In the genomic region with DNA sequence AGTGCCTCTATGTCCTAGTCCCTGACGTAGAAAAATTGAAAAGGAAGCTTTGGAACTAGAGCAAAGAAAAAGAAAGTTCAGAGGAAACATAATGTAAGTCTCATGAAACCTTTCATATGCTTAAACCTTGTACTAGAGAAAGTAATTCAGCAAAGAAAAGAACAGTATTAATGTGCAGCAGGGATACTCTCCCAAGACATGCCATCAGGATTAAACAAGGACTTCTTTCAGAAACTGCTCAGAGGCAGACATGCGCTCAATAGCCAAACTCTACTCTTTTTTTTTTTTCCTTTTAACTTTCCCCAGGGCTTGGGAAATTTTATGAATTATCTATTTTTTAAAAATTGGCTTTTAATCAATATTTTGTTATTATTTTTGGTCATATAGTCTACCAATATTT, we compare ENCODE assay signal across 16 cellular contexts. TPM values are rescaled to one million over a fixed set of nuclear protein-coding genes. Genes with fewer than 3 reads are reported as not detected.
DNase-seq lines count a peak whose midpoint lies in the region; ATAC-seq and TF ChIP-seq lines count a peak whose summit lies in the region.
"Had no signal": no experiment of that assay in that cellular context is flagged by ENCODE, and none has a peak within 500 bp of the region (broad histone marks: within the 10 kb centered on the region; RNA-seq: fewer than 3 reads in every experiment).

No MANE protein-coding gene starts in this region.

- no peak for DNase-seq in PC-3
- DNase-seq in caudate nucleus (lab: John Stamatoyannopoulos, UW) = no peak
- peak; percentile 47 for DNase-seq in globus pallidus (ENCODE audit: low spot score)
- no peak for DNase-seq in psoas muscle
- no peak for DNase-seq in AG08395 (ENCODE audit: low spot score)
- DNase-seq in left lung = no peak
- DNase-seq: GOT3, H9 had no signal

- H3K4me3 ChIP-seq in PC-3 (ENCODE audit: low read length) (no peak overlapping the region), psoas muscle (peak overlapping the region; percentile 8), left lung (no peak overlapping the region)
- H3K4me3 ChIP-seq: BLaER1 treated with 17β-estradiol and CSF1 and Interleukin-3, amounts not matched to agents 10 nM and 100 nM; GM12878 had no signal

- ATAC-seq in PC-3 (no peak), psoas muscle (peak in 2 of 4 donors; percentile 30 to 32), HG03571 (IDR thresholded peaks at IDR 0.05; ENCODE audit: unreplicated experiment) (no peak), GM21737 (IDR thresholded peaks at IDR 0.05; ENCODE audit: unreplicated experiment) (no peak), left lung (no peak)

- TF ChIP-seq CTCF in PC-3 (conservative IDR thresholded peaks at IDR 0.05; ENCODE audit: low read depth, low read length) = no peak
- TF ChIP-seq CTCF in psoas muscle (IDR thresholded peaks at IDR 0.05) = no peak
- no peak for TF ChIP-seq CTCF in left lung (IDR thresholded peaks at IDR 0.05)

- H3F3A ChIP-seq in PC-3 (ENCODE audit: low read length, unreplicated experiment) = no peaks in the 10 kb centered on the region

- no peaks in the 10 kb centered on the region for H3K9me2 ChIP-seq in PC-3 (replicated peaks; ENCODE audit: low read length)

- H3K27me3 ChIP-seq in PC-3 (ENCODE audit: low read length) (no peaks in the 10 kb centered on the region), psoas muscle (ENCODE audit: insufficient read depth in 3 of 3, low read length in 2 of 3) (no peaks in the 10 kb centered on the region), left lung (peaks cover 0 to 15% of the 10 kb centered on the region in 2 donors)
- H3K27me3 ChIP-seq: BLaER1 treated with 17β-estradiol and CSF1 and Interleukin-3, amounts not matched to agents 10 nM and 100 nM had no signal

- no TSS peak for BruUV-seq in PC-3 (replicated peaks; lab: Mats Ljungman, UMichigan)

- H3K27ac ChIP-seq in PC-3 (ENCODE audit: low read length) = no peak overlapping the region
- H3K27ac ChIP-seq in caudate nucleus (ENCODE audit: low read depth, low read length) = peak overlapping the region; percentile 31
- peak overlapping the region; percentile 88 for H3K27ac ChIP-seq in psoas muscle
- no peak overlapping the region for H3K27ac ChIP-seq in left lung
- H3K27ac ChIP-seq: BLaER1 treated with 17β-estradiol and CSF1 and Interleukin-3, amounts not matched to agents 10 nM and 100 nM had no signal

- CTCF ChIA-PET in PC-3 (lab: Charles Lee) = no interaction called here

- 0 out of 2 replicates have a peak overlapping the region, but pooled peaks have one; percentile 43 for H2AFZ ChIP-seq in PC-3 (ENCODE audit: low read length)

- 43 to 84% (median 48%) methylated on average over 2 of the region's 2 CpGs for WGBS in psoas muscle, 3 donors

- no peaks in the 10 kb centered on the region for H4K20me1 ChIP-seq in PC-3 (ENCODE audit: low read length)
- H4K20me1 ChIP-seq: BLaER1 treated with 17β-estradiol and CSF1 and Interleukin-3, amounts not matched to agents 10 nM and 100 nM had no signal

- no peak overlapping the region for H3K9ac ChIP-seq in PC-3 (ENCODE audit: low read length)
- H3K9ac ChIP-seq: BLaER1 treated with 17β-estradiol and CSF1 and Interleukin-3, amounts not matched to agents 10 nM and 100 nM had no signal

- H3K4me2 ChIP-seq in PC-3 (ENCODE audit: low read length) = no peak overlapping the region
- H3K4me2 ChIP-seq: BLaER1 treated with 17β-estradiol and CSF1 and Interleukin-3, amounts not matched to agents 10 nM and 100 nM had no signal

- H3K36me3 ChIP-seq in PC-3 (ENCODE audit: low read depth, low read length) (no peaks in the 10 kb centered on the region), psoas muscle (ENCODE audit: insufficient read depth in 1 of 2, low read depth in 1 of 2) (no peaks in the 10 kb centered on the region), left lung (no peaks in the 10 kb centered on the region)
- H3K36me3 ChIP-seq: BLaER1 treated with 17β-estradiol and CSF1 and Interleukin-3, amounts not matched to agents 10 nM and 100 nM had no signal

- H3K9me3 ChIP-seq in PC-3 (ENCODE audit: low read length) (no peaks in the 10 kb centered on the region), psoas muscle (no peaks in the 10 kb centered on the region), left lung (no peaks in the 10 kb centered on the region)
- H3K9me3 ChIP-seq: BLaER1 treated with 17β-estradiol and CSF1 and Interleukin-3, amounts not matched to agents 10 nM and 100 nM had no signal

- H3K4me1 ChIP-seq in PC-3 (ENCODE audit: insufficient read depth, low read length) = no peaks in the 10 kb centered on the region
- H3K4me1 ChIP-seq in psoas muscle = peaks cover 34% of the 10 kb centered on the region
- no peaks in the 10 kb centered on the region for H3K4me1 ChIP-seq in left lung

- POLR2A ChIA-PET in PC-3 (lab: Charles Lee; ENCODE audit: unreplicated experiment) = interaction anchor here (0.5 kb wide), 1 partner anchor 514 kb away, joined by 6 read pairs; no protein-coding TSS in a partner anchor

- no peaks in the 10 kb centered on the region for H3K79me2 ChIP-seq in PC-3 (ENCODE audit: low read length)

- intact Hi-C loops in PC-3 (cut with micrococcal nuclease) = loop anchor here (2.0 kb wide), 1 partner anchor 200 kb away; no protein-coding TSS in a partner anchor
- intact Hi-C loops in psoas muscle (cut with DNase I) = loop anchor here in 1 of 2 donors (5.0 kb wide), 1 partner anchor 57 kb away; a partner anchor contains a TSS
- intact Hi-C loops in left lung (cut with DNase I) = no loop called here

RNA-seq across cellular contexts. Expression of a gene that starts 7.1 kb away (rescaled TPM):
- 18.0 and 34.4 TPM in 2 replicates for total RNA-seq in PC-3 (2014; rRNA removed)
- 100 to 1,000 TPM; 158 to 477 (median 228) TPM for total RNA-seq in psoas muscle
- 100 to 1,000 TPM in 2 of 3 donors, 10 to 100 TPM in 1; 49.3 to 206 (median 155) TPM for polyA plus RNA-seq in psoas muscle
- 10 to 100 TPM; 26.8 to 30.4 TPM for total RNA-seq in left lung

RNA-seq across cellular contexts. Expression of a gene that starts 19.0 kb away (rescaled TPM):
- not detected in 2 replicates for total RNA-seq in PC-3 (2014; rRNA removed)
- under 1 TPM; 0.47 to 0.84 (median 0.63) TPM for total RNA-seq in psoas muscle
- under 1 TPM; 0.16 to 0.49 (median 0.45) TPM for polyA plus RNA-seq in psoas muscle
- total RNA-seq in left lung = under 1 TPM; 0.58 to 0.73 TPM
- total RNA-seq: GM12878, HepG2 had no signal
- polyA plus RNA-seq: GM12878, HepG2 had no signal

RNA-seq across cellular contexts. Expression of a gene that starts 38.6 kb away (rescaled TPM):
- total RNA-seq in PC-3 (2014; rRNA removed) (not detected in 2 replicates), psoas muscle (not detected), left lung (not detected)
- under 1 TPM in 1 of 3 donors, not detected in 2; 0.01 TPM for polyA plus RNA-seq in psoas muscle
- total RNA-seq: Calu3; CD4-positive, CD25-positive, alpha-beta regulatory T cell; G401; GM12878; H9; HepG2 had no signal
- polyA plus RNA-seq: HepG2 had no signal

RNA-seq across cellular contexts. Expression of a gene that starts 45.3 kb away (rescaled TPM):
- 62.2 and 80.8 TPM in 2 replicates for total RNA-seq in PC-3 (2014; rRNA removed)
- 1,000 to 10,000 TPM in 1 of 4 donors, 100 to 1,000 TPM in 3; 618 to 1,283 (median 817) TPM for total RNA-seq in psoas muscle
- 100 to 1,000 TPM in 2 of 3 donors, 10 to 100 TPM in 1; 65.1 to 529 (median 344) TPM for polyA plus RNA-seq in psoas muscle
- 10 to 100 TPM; 52.3 to 61.6 TPM for total RNA-seq in left lung

RNA-seq across cellular contexts. Expression of a gene that starts 58.6 kb away (rescaled TPM):
- total RNA-seq in PC-3 (2014; rRNA removed) (16.9 and 20.9 TPM in 2 replicates), psoas muscle (10 to 100 TPM in 1 of 4 donors, 1 to 10 TPM in 3; 6.3 to 10.2 (median 8.0) TPM), left lung (10 to 100 TPM; 13.3 to 19.2 TPM)
- 1 to 10 TPM; 3.2 to 6.2 (median 3.3) TPM for polyA plus RNA-seq in psoas muscle

Comparison
In these comparisons a context has a peak if more than half of its experiments do, and no peak if none do; other contexts are left out.
1. H3K27ac ChIP-seq: peak in caudate nucleus (single experiment) and psoas muscle (single experiment); none in PC-3 (single experiment) and left lung (0 of 2).